ENCODE assay signal across 13 cellular contexts in the genomic region with DNA sequence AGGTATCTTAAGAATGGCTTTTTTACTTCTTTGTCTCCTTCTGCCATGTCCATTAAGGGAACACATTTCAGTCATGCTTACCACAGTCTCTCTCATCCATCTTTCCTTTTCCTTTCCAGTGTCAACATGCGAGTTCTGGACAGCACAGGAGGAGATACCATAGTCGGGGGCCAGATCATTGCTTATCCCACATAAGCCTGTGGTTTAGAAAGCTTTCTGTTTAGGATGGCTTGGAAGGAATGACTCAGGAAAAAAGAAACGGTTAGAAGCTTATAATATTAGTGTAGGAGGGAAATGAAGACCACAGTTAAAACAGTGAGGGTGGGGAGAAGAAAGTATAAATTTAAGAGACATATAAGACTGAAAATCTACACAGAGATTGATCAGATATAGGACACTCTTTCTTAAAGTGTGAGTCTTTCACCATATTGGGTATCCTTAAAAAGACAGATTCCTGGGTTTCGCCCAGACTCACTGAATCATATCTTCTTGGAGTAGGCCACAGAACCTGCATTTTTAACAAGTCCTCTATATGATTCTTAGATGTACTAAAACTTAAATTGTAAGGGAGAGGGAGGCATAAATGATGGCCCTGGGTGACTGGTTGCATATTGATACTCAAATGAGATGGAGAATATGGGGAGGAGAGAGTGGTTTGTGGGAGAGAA. TPM values are rescaled to one million over a fixed set of nuclear protein-coding genes. Genes with fewer than 3 reads are reported as not detected.
DNase-seq lines count a peak whose midpoint lies in the region; ATAC-seq, FAIRE-seq and TF ChIP-seq lines count a peak whose summit lies in the region.
"Had no signal": no experiment of that assay in that cellular context is flagged by ENCODE, and none has a peak within 500 bp of the region (broad histone marks: within the 10 kb centered on the region; RNA-seq: fewer than 3 reads in every experiment).

No MANE protein-coding gene starts in this region.

- peaks cover 19% of the 10 kb centered on the region for H3K79me1 ChIP-seq in mesenchymal stem cell (replicated peaks; ENCODE audit: low read length, poor library complexity, severe bottlenecking)

- no peak overlapping the region for H3K4ac ChIP-seq in mesenchymal stem cell (ENCODE audit: low read depth in 1 of 2, low read length in 2 of 2)

- no peak for TF ChIP-seq EP300 in HepG2 (IDR thresholded peaks at IDR 0.05; ENCODE audit: low read depth in 2 of 2, low read length in 2 of 2)
- TF ChIP-seq EP300 in HepG2 (CRISPR knock-in tag; IDR thresholded peaks at IDR 0.05; ENCODE audit: borderline replicate concordance), result no peak

- no peak overlapping the region for H3K18ac ChIP-seq in mesenchymal stem cell (ENCODE audit: low read depth in 1 of 2, low read length in 2 of 2)

- H3K4me1 ChIP-seq in ACC112 (ENCODE audit: control insufficient read depth, insufficient read depth, low read length, unreplicated experiment) (peaks cover 49% of the 10 kb centered on the region), HCT116 (ENCODE audit: control insufficient read depth in 1 of 2, insufficient read depth in 2 of 2, low read length in 2 of 2) (peaks cover 11 to 24% of the 10 kb centered on the region in 2 experiments), ascending aorta (peaks cover 10 to 40% of the 10 kb centered on the region in 2 donors), mesenchymal stem cell (ENCODE audit: control insufficient read depth, insufficient read depth, low read depth, low read length) (peaks cover 9% of the 10 kb centered on the region), HepG2 (ENCODE audit: insufficient read depth, low read length) (no peaks in the 10 kb centered on the region), small intestine (ENCODE audit: control insufficient read depth in 2 of 2, insufficient read depth in 1 of 2, low read depth in 1 of 2, low read length in 1 of 2) (no peaks in the 10 kb centered on the region)

- no peaks in the 10 kb centered on the region for H3K9me3 ChIP-seq in HCT116 (ENCODE audit: control insufficient read depth in 1 of 2, insufficient read depth in 1 of 2, low read depth in 1 of 2, low read length in 2 of 2)
- H3K9me3 ChIP-seq in ascending aorta, result no peaks in the 10 kb centered on the region
- no peaks in the 10 kb centered on the region for H3K9me3 ChIP-seq in mesenchymal stem cell (ENCODE audit: control insufficient read depth, low read length)
- no peaks in the 10 kb centered on the region for H3K9me3 ChIP-seq in HepG2 (ENCODE audit: low read length)
- no peaks in the 10 kb centered on the region for H3K9me3 ChIP-seq in small intestine (ENCODE audit: control insufficient read depth, low read depth)
- H3K9me3 ChIP-seq: adrenal gland had no signal

- CTCF ChIA-PET in HCT116 (lab: Charles Lee) (no interaction called here), HepG2 (lab: Yijun Ruan, JAX; ENCODE audit: low intra/inter-chr PET ratio, low total read pairs) (no interaction called here)

- TF ChIP-seq RAD21 in HCT116 (IDR thresholded peaks at IDR 0.05; ENCODE audit: low read depth) (no peak), HepG2 (CRISPR knock-in tag; IDR thresholded peaks at IDR 0.05) (no peak)

- H2BK120ac ChIP-seq in mesenchymal stem cell (ENCODE audit: low read depth, low read length), result no peak overlapping the region

- RAD21 ChIA-PET in HCT116 (lab: Charles Lee; ENCODE audit: low non-redundant PET in 1 of 2, low total read pairs in 2 of 2, uncharacterized antibody in 2 of 2, unreplicated experiment in 2 of 2), result no interaction called here

- H3K79me2 ChIP-seq in ACC112 (ENCODE audit: control insufficient read depth, insufficient read depth, low read length, unreplicated experiment) (peaks cover 51% of the 10 kb centered on the region), HCT116 (ENCODE audit: insufficient read depth, low read length) (peaks cover 20% of the 10 kb centered on the region; the same call in 1 of the 2 replicates), HepG2 (ENCODE audit: insufficient read depth, low read length) (no peaks in the 10 kb centered on the region)

- H3K36me3 ChIP-seq in ACC112 (ENCODE audit: insufficient read depth, low read length), result no peaks in the 10 kb centered on the region
- no peaks in the 10 kb centered on the region for H3K36me3 ChIP-seq in HCT116 (ENCODE audit: control insufficient read depth in 1 of 2, insufficient read depth in 2 of 2, low read length in 2 of 2)
- H3K36me3 ChIP-seq in ascending aorta, result no peaks in the 10 kb centered on the region
- H3K36me3 ChIP-seq in mesenchymal stem cell (ENCODE audit: control insufficient read depth in 1 of 2, insufficient read depth in 2 of 2, low read depth in 1 of 2, low read length in 2 of 2), result peaks cover 3 to 7% of the 10 kb centered on the region in 2 experiments
- no peaks in the 10 kb centered on the region for H3K36me3 ChIP-seq in HepG2 (replicated peaks in 1 of 2; ENCODE audit: control insufficient read depth in 1 of 2, insufficient read depth in 2 of 2, low read length in 2 of 2)
- H3K36me3 ChIP-seq in small intestine (ENCODE audit: control insufficient read depth in 2 of 2, insufficient read depth in 2 of 2, low read length in 2 of 2), result no peaks in the 10 kb centered on the region
- H3K36me3 ChIP-seq: adrenal gland had no signal

- FAIRE-seq in HepG2 (lab: Jason Lieb, UNC) (no peak), small intestine (lab: Jason Lieb, UNC) (no peak)
- FAIRE-seq: urothelium cell line had no signal

- BruUV-seq in HCT116 (replicated peaks; lab: Mats Ljungman, UMichigan) (no TSS peak), HepG2 (replicated peaks; lab: Mats Ljungman, UMichigan) (no TSS peak)

- H3K4me2 ChIP-seq in HCT116 (ENCODE audit: low read length) (peak overlapping the region; percentile 46), mesenchymal stem cell (ENCODE audit: low read length, poor library complexity, severe bottlenecking) (no peak overlapping the region), HepG2 (ENCODE audit: low read depth, low read length) (no peak overlapping the region)

- TF ChIP-seq POLR2A in HCT116 (IDR thresholded peaks at IDR 0.05; ENCODE audit: borderline replicate concordance, extremely low read depth, insufficient read depth, insufficient read length) (no peak), HepG2 (IDR thresholded peaks at IDR 0.05; ENCODE audit: insufficient read depth in 1 of 2, low read depth in 2 of 2, low read length in 2 of 2) (no peak)

- no peak overlapping the region for H2BK12ac ChIP-seq in mesenchymal stem cell (ENCODE audit: low read length in 2 of 2)

- H3K23ac ChIP-seq in mesenchymal stem cell (ENCODE audit: low read length in 2 of 2), result no peak overlapping the region

- POLR2A ChIA-PET in HCT116 (lab: Charles Lee), result no interaction called here
- POLR2A ChIA-PET in HepG2 (lab: Yijun Ruan, JAX), result no interaction called here

- no peak overlapping the region for H2BK15ac ChIP-seq in mesenchymal stem cell (ENCODE audit: low read depth, poor library complexity, severe bottlenecking)

- DNase-seq in HCT116 (ENCODE audit: low read depth, low spot score) (no peak), ascending aorta (ENCODE audit: low spot score in 2 of 2) (no peak), mesenchymal stem cell (peak; percentile 85), HepG2 (ENCODE audit: low spot score) (no peak), activated gamma-delta T cell (lab: John Stamatoyannopoulos, UW) (no peak), small intestine (no peak)
- DNase-seq in stimulated activated naive CD8-positive, alpha-beta T cell treated with anti-CD3 and anti-CD28 coated beads, Interleukin-15, Interleukin-2, amounts not matched to agents 100 U/mL and 50 U/mL, for 24 hours, result no peak
- DNase-seq: adrenal gland, DMS53, NCI-H1436 treated with DMSO at 0.1 percent for 48 hours, SHP77 treated with DMSO at 0.1 percent for 48 hours had no signal

- no peak for ATAC-seq in HCT116
- ATAC-seq in stimulated activated naive CD8-positive, alpha-beta T cell treated with anti-CD3 and anti-CD28 coated beads, Interleukin-15, Interleukin-2, amounts not matched to agents 100 U/mL and 50 U/mL, for 24 hours, result no peak
- ATAC-seq in HepG2, result no peak

- H3K27me3 ChIP-seq in ACC112 (ENCODE audit: insufficient read depth, low read length), result no peaks in the 10 kb centered on the region
- no peaks in the 10 kb centered on the region for H3K27me3 ChIP-seq in HCT116 (ENCODE audit: insufficient read depth, low read length)
- no peaks in the 10 kb centered on the region for H3K27me3 ChIP-seq in ascending aorta
- no peaks in the 10 kb centered on the region for H3K27me3 ChIP-seq in mesenchymal stem cell (ENCODE audit: control insufficient read depth in 1 of 2, insufficient read depth in 1 of 2, low read length in 2 of 2)
- peaks cover 1 to 11% of the 10 kb centered on the region in 2 experiments; a peak in 2 of 5 replicates for H3K27me3 ChIP-seq in HepG2 (ENCODE audit: control insufficient read depth in 1 of 2, insufficient read depth in 2 of 2, low read length in 2 of 2)
- H3K27me3 ChIP-seq in small intestine (ENCODE audit: control insufficient read depth in 2 of 2, insufficient read depth in 2 of 2, low read length in 2 of 2), result no peaks in the 10 kb centered on the region
- H3K27me3 ChIP-seq: adrenal gland had no signal

- H2AK5ac ChIP-seq in mesenchymal stem cell (ENCODE audit: low read length, severe bottlenecking), result no peak overlapping the region

- H2BK5ac ChIP-seq in mesenchymal stem cell (ENCODE audit: low read depth, low read length, poor library complexity, severe bottlenecking), result no peak overlapping the region

- TF ChIP-seq CTCF in HCT116 (IDR thresholded peaks at IDR 0.05 in 2 of 3, conservative IDR thresholded peaks at IDR 0.05 in 1 of 3; ENCODE audit: borderline replicate concordance in 1 of 3, insufficient read depth in 1 of 3, low read depth in 2 of 3, low read length in 2 of 3), result no peak
- TF ChIP-seq CTCF in ascending aorta (IDR thresholded peaks at IDR 0.05), result no peak
- no peak for TF ChIP-seq CTCF in HepG2 (CRISPR knock-in tag; IDR thresholded peaks at IDR 0.05)

- no peak overlapping the region for H3K14ac ChIP-seq in mesenchymal stem cell (ENCODE audit: low read length in 2 of 2)

- H4K8ac ChIP-seq in mesenchymal stem cell (ENCODE audit: low read length), result no peak overlapping the region

- H3K9ac ChIP-seq in HCT116 (ENCODE audit: low read length), result no peak overlapping the region
- peak overlapping the region; percentile 58 for H3K9ac ChIP-seq in mesenchymal stem cell (ENCODE audit: low read length)
- no peak overlapping the region for H3K9ac ChIP-seq in HepG2 (ENCODE audit: insufficient read depth, low read depth, low read length)

- H4K20me1 ChIP-seq in HCT116 (ENCODE audit: insufficient read depth) (no peaks in the 10 kb centered on the region), HepG2 (ENCODE audit: insufficient read depth, low read length) (no peaks in the 10 kb centered on the region)

- whole genome bisulfite sequencing in mesenchymal stem cell, result 57% methylated on average over 4 of the region's 4 CpGs
- WGBS in HepG2 (ENCODE audit: low lambda C conversion rate), result 16% methylated on average over 4 of the region's 4 CpGs
- WGBS in small intestine, 3 donors, result 67 to 83% (median 77%) methylated on average over 4 of the region's 4 CpGs

- H3K4me3 ChIP-seq in ACC112 (ENCODE audit: low read depth, low read length) (no peak overlapping the region), HCT116 (replicated peaks in 1 of 2; ENCODE audit: low read depth in 1 of 2, low read length in 2 of 2) (no peak overlapping the region), ascending aorta (no peak overlapping the region), mesenchymal stem cell (ENCODE audit: insufficient read depth in 1 of 2, low read depth in 1 of 2, low read length in 2 of 2) (peak overlapping the region in 1 of 2 experiments; percentile 73), HepG2 (replicated peaks in 1 of 3; ENCODE audit: insufficient read depth in 1 of 3, low read depth in 2 of 3, low read length in 3 of 3) (no peak overlapping the region), small intestine (ENCODE audit: low read depth in 1 of 2, low read length in 2 of 2) (no peak overlapping the region)
- H3K4me3 ChIP-seq: adrenal gland had no signal

- intact Hi-C loops in HCT116 (cut with micrococcal nuclease), result no loop called here
- intact Hi-C loops in ascending aorta (cut with DNase I), result no loop called here
- intact Hi-C loops in HepG2 (cut with micrococcal nuclease; ENCODE audit: unreplicated experiment), result no loop called here

- no peaks in the 10 kb centered on the region for H3K9me2 ChIP-seq in HCT116 (ENCODE audit: insufficient read depth)

- H3K27ac ChIP-seq in ACC112 (ENCODE audit: low read depth, low read length), result peak overlapping the region; percentile 59
- H3K27ac ChIP-seq in HCT116 (ENCODE audit: low read depth, low read length), result no peak overlapping the region
- H3K27ac ChIP-seq in ascending aorta, result peak overlapping the region; percentile 66 to 73
- H3K27ac ChIP-seq in mesenchymal stem cell (ENCODE audit: low read length, poor library complexity, severe bottlenecking), result no peak overlapping the region
- H3K27ac ChIP-seq in HepG2 (ENCODE audit: extremely low read length, insufficient read depth, low read length), result no peak overlapping the region
- no peak overlapping the region for H3K27ac ChIP-seq in small intestine (ENCODE audit: low read depth in 1 of 2, low read length in 1 of 2)

- H2AFZ ChIP-seq in ACC112 (ENCODE audit: low read length, unreplicated experiment) (no peak overlapping the region), HCT116 (ENCODE audit: low read depth, low read length, poor library complexity, severe bottlenecking) (no peak overlapping the region), mesenchymal stem cell (ENCODE audit: low read depth, low read length) (no peak overlapping the region), HepG2 (ENCODE audit: low read length) (no peak overlapping the region)

- H4K91ac ChIP-seq in mesenchymal stem cell (ENCODE audit: low read length), result no peak overlapping the region

- in situ Hi-C loops in HepG2 (cut with HindIII; ENCODE audit: extremely low pct_ligation_motif_present, low pct_unique_long_range_greater_than_20kb), result no loop called here

RNA-seq across cellular contexts. Expression of gene DSE, which starts 36.1 kb away (rescaled TPM):
- total RNA-seq in HCT116 (2021; ENCODE audit: unreplicated experiment), result 38.5 TPM
- polyA plus RNA-seq in HCT116 (2012), result 16.8 and 17.3 TPM in 2 replicates
- total RNA-seq in ascending aorta, result 27.6 TPM
- 32.5 TPM for polyA plus RNA-seq in mesenchymal stem cell (2013, experiment 1 of 2)
- polyA plus RNA-seq in mesenchymal stem cell (2013, experiment 2 of 2), result 32.4 TPM
- total RNA-seq in HepG2 (2016; rRNA removed; fragmentation: Illumina TruSeq; extraction: Trizol), result 3.8 and 4.6 TPM in 2 replicates
- total RNA-seq in HepG2 (2016; cell fraction: cytosol; rRNA removed; fragmentation: Illumina TruSeq; extraction: Trizol; ENCODE audit: low read depth), result 1.5 and 2.9 TPM in 2 replicates
- 4.2 and 4.4 TPM in 2 replicates for total RNA-seq in HepG2 (2016; cell fraction: insoluble cytoplasmic fraction; rRNA removed; fragmentation: Illumina TruSeq; extraction: Trizol)
- total RNA-seq in HepG2 (2016; cell fraction: membrane; rRNA removed; fragmentation: Illumina TruSeq; extraction: Trizol), result 3.7 and 4.2 TPM in 2 replicates
- 10.5 and 11.0 TPM in 2 replicates for total RNA-seq in HepG2 (2016; cell fraction: nucleus; rRNA removed; fragmentation: Illumina TruSeq; extraction: Trizol)
- polyA plus RNA-seq in HepG2 (2011; rRNA removed), result 2.6 and 3.0 TPM in 2 replicates
- 1.4 and 1.7 TPM in 2 replicates for polyA plus RNA-seq in HepG2 (2011; cell fraction: cytosol; rRNA removed)
- polyA plus RNA-seq in HepG2 (2011; cell fraction: nucleus; rRNA removed), result 5.1 and 5.5 TPM in 2 replicates
- polyA plus RNA-seq in HepG2 (2012), result 2.5 and 4.2 TPM in 2 replicates
- polyA plus RNA-seq in HepG2 (2016; cell fraction: cytosol; fragmentation: Illumina TruSeq; extraction: Trizol; ENCODE audit: low read depth), result 0.57 and 0.59 TPM in 2 replicates
- 2.2 and 2.4 TPM in 2 replicates for polyA plus RNA-seq in HepG2 (2016; cell fraction: insoluble cytoplasmic fraction; fragmentation: Illumina TruSeq; extraction: Trizol; ENCODE audit: low read depth)
- 1.0 and 1.1 TPM in 2 replicates for polyA plus RNA-seq in HepG2 (2016; cell fraction: membrane; fragmentation: Illumina TruSeq; extraction: Trizol; ENCODE audit: low read depth)
- 4.9 and 5.0 TPM in 2 replicates for polyA plus RNA-seq in HepG2 (2016; cell fraction: nucleus; fragmentation: Illumina TruSeq; extraction: Trizol; ENCODE audit: insufficient read depth, low read depth)
- polyA minus RNA-seq in HepG2 (2011; rRNA and poly(A)+ RNA removed; ENCODE audit: low replicate concordance), result 4.9 and 12.1 TPM in 2 replicates
- polyA minus RNA-seq in HepG2 (2011; cell fraction: cytosol; rRNA and poly(A)+ RNA removed), result 2.1 TPM in 2 replicates
- 21.4 and 23.4 TPM in 2 replicates for polyA minus RNA-seq in HepG2 (2011; cell fraction: nucleus; rRNA and poly(A)+ RNA removed)
- 1 to 10 TPM in 2 of 3 donors, under 1 TPM in 1; 0.45 to 4.9 (median 4.6) TPM for polyA plus RNA-seq in small intestine

RNA-seq across cellular contexts. Expression of gene CALHM6, which starts 54.4 kb away (rescaled TPM):
- total RNA-seq in HCT116 (2021; ENCODE audit: unreplicated experiment) (not detected), ascending aorta (not detected), HepG2 (2016; rRNA removed; fragmentation: Illumina TruSeq; extraction: Trizol) (not detected in 2 replicates)
- 0.35 TPM in 1 of 2 replicates, not detected in the other for polyA plus RNA-seq in HCT116 (2012)
- polyA plus RNA-seq in mesenchymal stem cell (2013, experiment 1 of 2), result 1.9 TPM
- 1.3 TPM for polyA plus RNA-seq in mesenchymal stem cell (2013, experiment 2 of 2)
- total RNA-seq in HepG2 (2016; cell fraction: cytosol; rRNA removed; fragmentation: Illumina TruSeq; extraction: Trizol; ENCODE audit: low read depth), result not detected in 2 replicates
- total RNA-seq in HepG2 (2016; cell fraction: insoluble cytoplasmic fraction; rRNA removed; fragmentation: Illumina TruSeq; extraction: Trizol), result not detected in 2 replicates
- not detected in 2 replicates for total RNA-seq in HepG2 (2016; cell fraction: membrane; rRNA removed; fragmentation: Illumina TruSeq; extraction: Trizol)
- total RNA-seq in HepG2 (2016; cell fraction: nucleus; rRNA removed; fragmentation: Illumina TruSeq; extraction: Trizol), result not detected in 2 replicates
- polyA plus RNA-seq in HepG2 (2011; rRNA removed) (not detected in 2 replicates), small intestine (10 to 100 TPM in 2 of 3 donors, 1 to 10 TPM in 1; 2.7 to 16.9 (median 11.3) TPM)
- polyA plus RNA-seq in HepG2 (2011; cell fraction: cytosol; rRNA removed), result not detected in 2 replicates
- not detected in 2 replicates for polyA plus RNA-seq in HepG2 (2011; cell fraction: nucleus; rRNA removed)
- polyA plus RNA-seq in HepG2 (2012), result not detected in 2 replicates
- polyA plus RNA-seq in HepG2 (2016; cell fraction: cytosol; fragmentation: Illumina TruSeq; extraction: Trizol; ENCODE audit: low read depth), result not detected in 2 replicates
- not detected in 2 replicates for polyA plus RNA-seq in HepG2 (2016; cell fraction: insoluble cytoplasmic fraction; fragmentation: Illumina TruSeq; extraction: Trizol; ENCODE audit: low read depth)
- not detected in 2 replicates for polyA plus RNA-seq in HepG2 (2016; cell fraction: membrane; fragmentation: Illumina TruSeq; extraction: Trizol; ENCODE audit: low read depth)
- not detected in 2 replicates for polyA plus RNA-seq in HepG2 (2016; cell fraction: nucleus; fragmentation: Illumina TruSeq; extraction: Trizol; ENCODE audit: insufficient read depth, low read depth)
- polyA minus RNA-seq in HepG2 (2011; rRNA and poly(A)+ RNA removed; ENCODE audit: low replicate concordance), result not detected in 2 replicates
- polyA minus RNA-seq in HepG2 (2011; cell fraction: cytosol; rRNA and poly(A)+ RNA removed), result not detected in 2 replicates
- not detected in 2 replicates for polyA minus RNA-seq in HepG2 (2011; cell fraction: nucleus; rRNA and poly(A)+ RNA removed)

Comparison
In these comparisons a context has a peak if more than half of its experiments do, and no peak if none do; other contexts are left out.
1. H3K27ac ChIP-seq: peak in ACC112 (single experiment) and ascending aorta (2 of 2); none in HCT116 (single experiment), mesenchymal stem cell (single experiment), HepG2 (single experiment) and small intestine (0 of 2).